18 cellular contexts compared by ENCODE assay signal in the genomic region with DNA sequence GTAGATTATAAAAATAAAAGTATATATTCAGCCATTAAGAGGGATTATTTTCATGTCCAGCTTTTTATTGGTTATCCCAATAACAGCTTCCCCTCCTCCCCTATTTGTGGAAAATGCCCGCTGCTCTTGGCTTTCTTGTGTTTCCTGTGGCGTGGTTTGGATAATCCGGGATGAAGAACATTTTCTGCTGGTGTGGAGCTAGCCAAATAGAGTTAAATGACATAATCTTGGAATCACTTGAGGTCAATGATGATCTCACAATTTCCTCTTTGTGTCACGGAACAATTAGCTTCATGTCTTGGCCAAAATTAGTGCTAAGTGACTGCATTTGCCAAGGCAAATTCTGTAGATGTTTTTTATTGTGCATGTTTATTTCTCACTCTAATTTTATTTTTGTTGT.
DNase-seq lines count a peak whose midpoint lies in the region; ATAC-seq and TF ChIP-seq lines count a peak whose summit lies in the region.
"Had no signal": no experiment of that assay in that cellular context is flagged by ENCODE, and none has a peak within 500 bp of the region (broad histone marks: within the 10 kb centered on the region; RNA-seq: fewer than 3 reads in every experiment).

No MANE protein-coding gene starts in this region.

- H3K9me3 ChIP-seq in CD8-positive, alpha-beta T cell (ENCODE audit: low read length) = no peaks in the 10 kb centered on the region
- H3K9me3 ChIP-seq: Caco-2 had no signal

- POLR2A ChIA-PET in CD8-positive, alpha-beta T cell (lab: Charles Lee) = interaction anchor here (0.7 kb wide), 2 partner anchors 11 to 145 kb away, joined by 3 read pairs; no protein-coding TSS in a partner anchor

- peaks cover 12% of the 10 kb centered on the region for H3K4me1 Mint-ChIP-seq in CD8-positive, alpha-beta T cell (ENCODE audit: low read depth)

- H3K36me3 ChIP-seq in CD8-positive, alpha-beta T cell (ENCODE audit: insufficient read depth, low read length) = no peaks in the 10 kb centered on the region

- no peak for ATAC-seq in CD8-positive, alpha-beta T cell
- no peak for ATAC-seq in HG03135 (IDR thresholded peaks at IDR 0.05; ENCODE audit: unreplicated experiment)

- H3K4me3 ChIP-seq in CD8-positive, alpha-beta T cell (ENCODE audit: low read depth, low read length) = no peak overlapping the region

- no peaks in the 10 kb centered on the region for H3K27me3 ChIP-seq in CD8-positive, alpha-beta T cell (ENCODE audit: insufficient read depth, low read length)

- peaks cover 2% of the 10 kb centered on the region for H3K27me3 Mint-ChIP-seq in CD8-positive, alpha-beta T cell (ENCODE audit: low read depth)

- intact Hi-C loops in CD8-positive, alpha-beta T cell (cut with DNase I, micrococcal nuclease) = no loop called here

- CTCF ChIA-PET in CD8-positive, alpha-beta T cell (lab: Charles Lee) = no interaction called here

- no peak overlapping the region for H3K27ac Mint-ChIP-seq in CD8-positive, alpha-beta T cell

- in situ Hi-C loops in G401 (cut with HindIII; ENCODE audit: low sequenced_read_pairs) = no loop called here

- H3K4me1 ChIP-seq in CD8-positive, alpha-beta T cell (ENCODE audit: insufficient read depth, low read length) = peaks cover 15% of the 10 kb centered on the region
- H3K4me1 ChIP-seq: Caco-2 had no signal

- H3K9me3 Mint-ChIP-seq in CD8-positive, alpha-beta T cell = no peaks in the 10 kb centered on the region

- no peak overlapping the region for H3K27ac ChIP-seq in CD8-positive, alpha-beta T cell (ENCODE audit: low read depth, low read length)

- no peak for TF ChIP-seq CTCF in CD8-positive, alpha-beta T cell (IDR thresholded peaks at IDR 0.05)

- peak; percentile 18 for DNase-seq in G401 (ENCODE audit: low spot score)
- peak; percentile 14 for DNase-seq in NCI-H82 treated with DMSO at 0.1 percent for 48 hours (lab: John Stamatoyannopoulos, UW; ENCODE audit: unreplicated experiment)
- peak; percentile 2 to 11 for DNase-seq in dermis microvascular lymphatic vessel endothelial cell (ENCODE audit: low read depth in 2 of 2)
- peak; percentile 29 to 44 for DNase-seq in lung microvascular endothelial cell (ENCODE audit: low read depth in 2 of 2)
- no peak for DNase-seq in stimulated activated CD4-positive, alpha-beta T cell treated with anti-CD3 and anti-CD28 coated beads, Interleukin-4, amount 100 ng/mL, for 4 hours
- DNase-seq in NCI-H1105 treated with DMSO at 0.1 percent for 48 hours (lab: John Stamatoyannopoulos, UW) = no peak
- DNase-seq in CD8-positive, alpha-beta T cell = no peak
- DNase-seq: ACHN, AML-193, Caco-2, EL, IMR-90, Karpas-422, NCI-H1417, NCI-H187 treated with DMSO at 0.1 percent for 48 hours, NCI-H69, OCI-M1 had no signal

- H3K4me3 Mint-ChIP-seq in CD8-positive, alpha-beta T cell = no peak overlapping the region

- H3K36me3 Mint-ChIP-seq in CD8-positive, alpha-beta T cell = no peaks in the 10 kb centered on the region

Comparison
In these comparisons a context has a peak if more than half of its experiments do, and no peak if none do; other contexts are left out.
1. DNase-seq: peak in G401 (single experiment), NCI-H82 treated with DMSO at 0.1 percent for 48 hours (single experiment), dermis microvascular lymphatic vessel endothelial cell (2 of 2) and lung microvascular endothelial cell (2 of 2); none in stimulated activated CD4-positive, alpha-beta T cell treated with anti-CD3 and anti-CD28 coated beads, Interleukin-4, amount 100 ng/mL, for 4 hours (0 of 2), NCI-H1105 treated with DMSO at 0.1 percent for 48 hours (single experiment) and CD8-positive, alpha-beta T cell (0 of 7).